In genomic region chr6:52400316-52401041, GRCh38 we compare ENCODE assay signal across 13 cellular contexts. TPM values are rescaled to one million over a fixed set of nuclear protein-coding genes. Genes with fewer than 3 reads are reported as not detected.
DNase-seq lines count a peak whose midpoint lies in the region; ATAC-seq, FAIRE-seq and TF ChIP-seq lines count a peak whose summit lies in the region.
"Had no signal": no experiment of that assay in that cellular context is flagged by ENCODE, and none has a peak within 500 bp of the region (broad histone marks: within the 10 kb centered on the region; RNA-seq: fewer than 3 reads in every experiment).

No MANE protein-coding gene starts in this region.

- H2AK5ac ChIP-seq in mesendoderm (ENCODE audit: low read length): no peak overlapping the region

- peak overlapping the region; percentile 65 for H3K27ac Mint-ChIP-seq in T-helper 2 cell treated with Interferon-gamma antibody and Interleukin-4, amounts not matched to agents 5 μg/mL and 100 μg/mL, for 36 hours
- H3K27ac Mint-ChIP-seq in activated naive CD8-positive, alpha-beta T cell treated with anti-CD3 and anti-CD28 coated beads, Interleukin-2, amount 10 ng/mL, durations not matched to agents 7 days and 5 days: peak overlapping the region; percentile 84
- H3K27ac Mint-ChIP-seq: stimulated activated effector memory CD8-positive, alpha-beta T cell treated with anti-CD3 and anti-CD28 coated beads, Interleukin-12 subunit alpha, Interleukin-12 subunit beta, amount 100 ng/mL, for 72 hours had no signal

- no peak overlapping the region for H3K4ac ChIP-seq in mesendoderm (ENCODE audit: low read depth, low read length)

- no peaks in the 10 kb centered on the region for H3K27me3 ChIP-seq in mesendoderm (ENCODE audit: insufficient read depth, low read length, poor library complexity)

- H3K4me1 ChIP-seq in mucosa of descending colon (ENCODE audit: low read depth) (peaks cover 51% of the 10 kb centered on the region), mesendoderm (ENCODE audit: control insufficient read depth, low read depth, low read length) (no peaks in the 10 kb centered on the region)

- peaks cover 43% of the 10 kb centered on the region for H3K4me1 Mint-ChIP-seq in T-helper 2 cell treated with Interferon-gamma antibody and Interleukin-4, amounts not matched to agents 5 μg/mL and 100 μg/mL, for 36 hours (ENCODE audit: low read depth)
- peaks cover 51% of the 10 kb centered on the region for H3K4me1 Mint-ChIP-seq in activated naive CD8-positive, alpha-beta T cell treated with anti-CD3 and anti-CD28 coated beads, Interleukin-2, amount 10 ng/mL, durations not matched to agents 7 days and 5 days

- no peaks in the 10 kb centered on the region for H3K36me3 ChIP-seq in mucosa of descending colon (ENCODE audit: low read depth)
- no peaks in the 10 kb centered on the region for H3K36me3 ChIP-seq in mesendoderm (ENCODE audit: control insufficient read depth, insufficient read depth, low read length)

- no peak overlapping the region for H4K8ac ChIP-seq in mesendoderm (ENCODE audit: low read depth, low read length)

- no peak for TF ChIP-seq CTCF in mucosa of descending colon (IDR thresholded peaks at IDR 0.05)

- H3K27me3 Mint-ChIP-seq in T-helper 2 cell treated with Interferon-gamma antibody and Interleukin-4, amounts not matched to agents 5 μg/mL and 100 μg/mL, for 36 hours (ENCODE audit: low read depth): no peaks in the 10 kb centered on the region
- H3K27me3 Mint-ChIP-seq in activated naive CD8-positive, alpha-beta T cell treated with anti-CD3 and anti-CD28 coated beads, Interleukin-2, amount 10 ng/mL, durations not matched to agents 7 days and 5 days: no peaks in the 10 kb centered on the region

- H4K5ac ChIP-seq in mesendoderm (ENCODE audit: low read length): no peak overlapping the region

- no peak overlapping the region for H2BK5ac ChIP-seq in mesendoderm (ENCODE audit: low read length)

- H3K23ac ChIP-seq in mesendoderm (ENCODE audit: low read length): no peak overlapping the region

- POLR2A ChIA-PET in activated naive CD8-positive, alpha-beta T cell treated with anti-CD3 and anti-CD28 coated beads, Interleukin-2, amount 10 ng/mL, durations not matched to agents 7 days and 5 days (lab: Charles Lee): interaction anchor here (1.9 to 5.7 kb wide), 3 partner anchors 11 to 115 kb away, joined by 9 to 52 read pairs (median 19); partner anchors contain the start of genes MCM3 and PAQR8

- H3K4me3 ChIP-seq in mucosa of descending colon (no peak overlapping the region), mesendoderm (ENCODE audit: low read length) (no peak overlapping the region)
- H3K4me3 ChIP-seq: left ventricle myocardium inferior had no signal

- no peak overlapping the region for H3K56ac ChIP-seq in mesendoderm (ENCODE audit: low read length)

- DNase-seq in T-helper 2 cell treated with Interferon-gamma antibody and Interleukin-4, amounts not matched to agents 5 μg/mL and 100 μg/mL, for 36 hours (ENCODE audit: low spot score): no peak
- DNase-seq in T-helper 2 cell (no peak), GM12891 (ENCODE audit: insufficient read length, low spot score) (no peak), mucosa of descending colon (no peak), mesendoderm (no peak), T-helper 9 cell (no peak)
- DNase-seq in activated naive CD8-positive, alpha-beta T cell treated with anti-CD3 and anti-CD28 coated beads, Interleukin-2, amount 10 ng/mL, durations not matched to agents 7 days and 5 days: no peak
- DNase-seq: activated effector memory CD4-positive, alpha-beta T cell treated with Interleukin-2 at 50 U/mL for 16 hours; left ventricle myocardium inferior had no signal

- no peak overlapping the region for H3K18ac ChIP-seq in mesendoderm (ENCODE audit: low read length)

- H3K9me3 Mint-ChIP-seq in T-helper 2 cell treated with Interferon-gamma antibody and Interleukin-4, amounts not matched to agents 5 μg/mL and 100 μg/mL, for 36 hours: no peaks in the 10 kb centered on the region
- no peaks in the 10 kb centered on the region for H3K9me3 Mint-ChIP-seq in activated naive CD8-positive, alpha-beta T cell treated with anti-CD3 and anti-CD28 coated beads, Interleukin-2, amount 10 ng/mL, durations not matched to agents 7 days and 5 days

- H3K4me2 ChIP-seq in mesendoderm (ENCODE audit: low read length): no peak overlapping the region

- H3K4me3 Mint-ChIP-seq in T-helper 2 cell treated with Interferon-gamma antibody and Interleukin-4, amounts not matched to agents 5 μg/mL and 100 μg/mL, for 36 hours: no peak overlapping the region
- H3K4me3 Mint-ChIP-seq in activated naive CD8-positive, alpha-beta T cell treated with anti-CD3 and anti-CD28 coated beads, Interleukin-2, amount 10 ng/mL, durations not matched to agents 7 days and 5 days: peak overlapping the region; percentile 48
- H3K4me3 Mint-ChIP-seq: stimulated activated effector memory CD8-positive, alpha-beta T cell treated with anti-CD3 and anti-CD28 coated beads, Interleukin-12 subunit alpha, Interleukin-12 subunit beta, amount 100 ng/mL, for 72 hours had no signal

- no peaks in the 10 kb centered on the region for H3K9me3 ChIP-seq in mucosa of descending colon
- H3K9me3 ChIP-seq: left ventricle myocardium inferior had no signal

- no CpG with 5 or more reads among the region's 2 CpGs for WGBS in mesendoderm (ENCODE audit: extremely low coverage, insufficient coverage, low lambda C conversion rate)

- ATAC-seq in activated naive CD8-positive, alpha-beta T cell treated with anti-CD3 and anti-CD28 coated beads, Interleukin-2, amount 10 ng/mL, durations not matched to agents 7 days and 5 days (ENCODE audit: low read depth): peak; percentile 10
- ATAC-seq in mucosa of descending colon (peak; percentile 65), esophagus mucosa (no peak)

- intact Hi-C loops in mucosa of descending colon (cut with DNase I, micrococcal nuclease): loop anchor here in 1 of 2 donors (10.0 kb wide), 1 partner anchor 116 kb away; the partner anchor contains the start of gene MCM3

- peaks cover 28% of the 10 kb centered on the region for H3K36me3 Mint-ChIP-seq in T-helper 2 cell treated with Interferon-gamma antibody and Interleukin-4, amounts not matched to agents 5 μg/mL and 100 μg/mL, for 36 hours (ENCODE audit: low read depth)
- H3K36me3 Mint-ChIP-seq in activated naive CD8-positive, alpha-beta T cell treated with anti-CD3 and anti-CD28 coated beads, Interleukin-2, amount 10 ng/mL, durations not matched to agents 7 days and 5 days: peaks cover 15% of the 10 kb centered on the region

- H3K79me1 ChIP-seq in mesendoderm (ENCODE audit: low read length): no peaks in the 10 kb centered on the region

- H2BK120ac ChIP-seq in mesendoderm (ENCODE audit: low read depth, low read length): no peak overlapping the region

- no peaks in the 10 kb centered on the region for H3K79me2 ChIP-seq in mesendoderm (ENCODE audit: control insufficient read depth, insufficient read depth, low read length)

- TF ChIP-seq POLR2A in GM12891 (IDR thresholded peaks at IDR 0.05; ENCODE audit: low read depth, low read length): no peak

- no peak overlapping the region for H3K27ac ChIP-seq in mesendoderm (ENCODE audit: low read depth, low read length)
- H3K27ac ChIP-seq: 22Rv1, HL-60, left ventricle myocardium inferior had no signal

- FAIRE-seq in GM12891 (lab: Jason Lieb, UNC): peak; percentile 52

- no peak overlapping the region for H2BK15ac ChIP-seq in mesendoderm (replicated peaks; ENCODE audit: low read depth)

- H3K9ac ChIP-seq in mesendoderm (ENCODE audit: low read length): no peak overlapping the region

TF ChIP-seq in GM12891, 5 proteins besides CTCF, POLR2A, EP300 and RAD21:
- TF ChIP-seq SPI1 (IDR thresholded peaks at IDR 0.05; ENCODE audit: low read depth, low read length) (no peak), POLR2AphosphoS5 (IDR thresholded peaks at IDR 0.05; ENCODE audit: low read depth, low read length) (no peak), PAX5 (IDR thresholded peaks at IDR 0.05; ENCODE audit: insufficient read depth, low read length, severe bottlenecking) (no peak), POU2F2 (IDR thresholded peaks at IDR 0.05; ENCODE audit: low read depth, low read length) (no peak), TAF1 (IDR thresholded peaks at IDR 0.05; ENCODE audit: low read depth, low read length) (no peak)

RNA-seq across cellular contexts. Expression of gene EFHC1, which starts 19.7 kb away (rescaled TPM):
- polyA plus RNA-seq in GM12891 (2012; ENCODE audit: low read depth, missing spikeins): 12.8 TPM
- total RNA-seq in activated naive CD8-positive, alpha-beta T cell treated with anti-CD3 and anti-CD28 coated beads, Interleukin-2, amount 10 ng/mL, durations not matched to agents 7 days and 5 days: 1 to 10 TPM; 4.2 to 5.1 TPM
- total RNA-seq in mucosa of descending colon (10 to 100 TPM; 10.8 to 22.2 (median 20.5) TPM), esophagus mucosa (10.8 TPM)
- polyA plus RNA-seq in mesendoderm (2013, experiment 1 of 2): 7.6 TPM
- 7.2 TPM for polyA plus RNA-seq in mesendoderm (2013, experiment 2 of 2)

RNA-seq across cellular contexts. Expression of gene PAQR8, which starts 38.5 kb away (rescaled TPM):
- polyA plus RNA-seq in GM12891 (2012; ENCODE audit: low read depth, missing spikeins): 8.6 TPM
- total RNA-seq in activated naive CD8-positive, alpha-beta T cell treated with anti-CD3 and anti-CD28 coated beads, Interleukin-2, amount 10 ng/mL, durations not matched to agents 7 days and 5 days: 10 to 100 TPM; 25.7 to 26.4 TPM
- 100 to 1,000 TPM in 1 of 3 donors, 10 to 100 TPM in 2; 70.6 to 184 (median 81.4) TPM for total RNA-seq in mucosa of descending colon
- polyA plus RNA-seq in mesendoderm (2013, experiment 1 of 2): 2.7 TPM
- polyA plus RNA-seq in mesendoderm (2013, experiment 2 of 2): 2.6 TPM
- 3.5 TPM for total RNA-seq in esophagus mucosa
